ENCODE assay signal across 1 cellular context in genomic region chr16:87581867-87582220, GRCh38.
TF ChIP-seq lines count a peak whose summit lies in the region.

No MANE protein-coding gene starts in this region.

TF ChIP-seq in WTC11, 78 proteins besides CTCF, POLR2A, EP300 and RAD21 (continued from another document):
- TF ChIP-seq, protein P1, sequence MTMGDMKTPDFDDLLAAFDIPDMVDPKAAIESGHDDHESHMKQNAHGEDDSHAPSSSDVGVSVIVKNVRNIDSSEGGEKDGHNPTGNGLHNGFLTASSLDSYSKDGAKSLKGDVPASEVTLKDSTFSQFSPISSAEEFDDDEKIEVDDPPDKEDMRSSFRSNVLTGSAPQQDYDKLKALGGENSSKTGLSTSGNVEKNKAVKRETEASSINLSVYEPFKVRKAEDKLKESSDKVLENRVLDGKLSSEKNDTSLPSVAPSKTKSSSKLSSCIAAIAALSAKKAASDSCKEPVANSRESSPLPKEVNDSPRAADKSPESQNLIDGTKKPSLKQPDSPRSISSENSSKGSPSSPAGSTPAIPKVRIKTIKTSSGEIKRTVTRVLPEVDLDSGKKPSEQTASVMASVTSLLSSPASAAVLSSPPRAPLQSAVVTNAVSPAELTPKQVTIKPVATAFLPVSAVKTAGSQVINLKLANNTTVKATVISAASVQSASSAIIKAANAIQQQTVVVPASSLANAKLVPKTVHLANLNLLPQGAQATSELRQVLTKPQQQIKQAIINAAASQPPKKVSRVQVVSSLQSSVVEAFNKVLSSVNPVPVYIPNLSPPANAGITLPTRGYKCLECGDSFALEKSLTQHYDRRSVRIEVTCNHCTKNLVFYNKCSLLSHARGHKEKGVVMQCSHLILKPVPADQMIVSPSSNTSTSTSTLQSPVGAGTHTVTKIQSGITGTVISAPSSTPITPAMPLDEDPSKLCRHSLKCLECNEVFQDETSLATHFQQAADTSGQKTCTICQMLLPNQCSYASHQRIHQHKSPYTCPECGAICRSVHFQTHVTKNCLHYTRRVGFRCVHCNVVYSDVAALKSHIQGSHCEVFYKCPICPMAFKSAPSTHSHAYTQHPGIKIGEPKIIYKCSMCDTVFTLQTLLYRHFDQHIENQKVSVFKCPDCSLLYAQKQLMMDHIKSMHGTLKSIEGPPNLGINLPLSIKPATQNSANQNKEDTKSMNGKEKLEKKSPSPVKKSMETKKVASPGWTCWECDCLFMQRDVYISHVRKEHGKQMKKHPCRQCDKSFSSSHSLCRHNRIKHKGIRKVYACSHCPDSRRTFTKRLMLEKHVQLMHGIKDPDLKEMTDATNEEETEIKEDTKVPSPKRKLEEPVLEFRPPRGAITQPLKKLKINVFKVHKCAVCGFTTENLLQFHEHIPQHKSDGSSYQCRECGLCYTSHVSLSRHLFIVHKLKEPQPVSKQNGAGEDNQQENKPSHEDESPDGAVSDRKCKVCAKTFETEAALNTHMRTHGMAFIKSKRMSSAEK (CRISPR knock-in tag; IDR thresholded peaks at IDR 0.05; ENCODE audit: borderline replicate concordance): no peak
- TF ChIP-seq, protein P2, sequence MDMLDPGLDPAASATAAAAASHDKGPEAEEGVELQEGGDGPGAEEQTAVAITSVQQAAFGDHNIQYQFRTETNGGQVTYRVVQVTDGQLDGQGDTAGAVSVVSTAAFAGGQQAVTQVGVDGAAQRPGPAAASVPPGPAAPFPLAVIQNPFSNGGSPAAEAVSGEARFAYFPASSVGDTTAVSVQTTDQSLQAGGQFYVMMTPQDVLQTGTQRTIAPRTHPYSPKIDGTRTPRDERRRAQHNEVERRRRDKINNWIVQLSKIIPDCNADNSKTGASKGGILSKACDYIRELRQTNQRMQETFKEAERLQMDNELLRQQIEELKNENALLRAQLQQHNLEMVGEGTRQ (CRISPR knock-in tag; IDR thresholded peaks at IDR 0.05): no peak
